Comparison of ENCODE assay signal across 37 cellular contexts in genomic region chr4:65358914-65359313, GRCh38.
"Had no signal": no experiment of that assay in that cellular context is flagged by ENCODE, and none has a peak within 500 bp of the region (broad histone marks: within the 10 kb centered on the region; RNA-seq: fewer than 3 reads in every experiment).

No MANE protein-coding gene starts in this region.

- H3K36me3 ChIP-seq: ascending aorta, cardiac muscle cell had no signal

- DNase-seq: activated B cell treated with CpG ODN at 0.5 μM for 24 hours; activated CD4-positive, alpha-beta memory T cell treated with anti-CD3 and anti-CD28 coated beads for 36 hours; activated CD4-positive, alpha-beta T cell treated with anti-CD3 and anti-CD28 coated beads for 4 hours; activated CD4-positive, alpha-beta T cell treated with anti-CD3 and anti-CD28 coated beads, Interleukin-2, amount 10 ng/mL, durations not matched to agents 24 days and 14 days; activated CD4-positive, alpha-beta T cell treated with anti-CD3 and anti-CD28 coated beads, Interleukin-2, amount 50 U/mL, for 1 hour; activated CD4-positive, alpha-beta T cell treated with anti-CD3 and anti-CD28 coated beads, Interleukin-2, amount 50 U/mL, for 4 hours; activated CD4-positive, CD25-positive, alpha-beta regulatory T cell treated with anti-CD3 and anti-CD28 coated beads, Interleukin-2, amount 50 U/mL, for 72 hours; activated CD8-positive, alpha-beta memory T cell treated with anti-CD3 and anti-CD28 coated beads for 24 hours; activated CD8-positive, alpha-beta memory T cell treated with anti-CD3 and anti-CD28 coated beads, Interleukin-2, amount 10 ng/mL, durations not matched to agents 7 days and 5 days; activated CD8-positive, alpha-beta memory T cell treated with anti-CD3 and anti-CD28 coated beads, Interleukin-2, amount 50 U/mL, for 48 hours; activated CD8-positive, alpha-beta T cell treated with anti-CD3 and anti-CD28 coated beads, Interleukin-2, amount 10 ng/mL, durations not matched to agents 7 days and 5 days; activated effector memory CD4-positive, alpha-beta T cell treated with Interleukin-2 at 50 U/mL for 16 hours; activated gamma-delta T cell; activated naive CD4-positive, alpha-beta T cell treated with anti-CD3 and anti-CD28 coated beads, Interleukin-2, amount 10 ng/mL, durations not matched to agents 7 days and 5 days; activated naive CD4-positive, alpha-beta T cell treated with Interleukin-2 at 50 U/mL for 16 hours; activated naive CD8-positive, alpha-beta T cell treated with anti-CD3 and anti-CD28 coated beads, Interleukin-2, amount 10 ng/mL, durations not matched to agents 7 days and 5 days; activated naive CD8-positive, alpha-beta T cell treated with anti-CD3 and anti-CD28 coated beads, Interleukin-2, amount 50 U/mL, for 24 hours; activated T-cell treated with anti-CD3 and anti-CD28 coated beads, Interleukin-2, amount 50 U/mL, for 24 hours; activated T-cell treated with anti-CD3 and anti-CD28 coated beads, Interleukin-2, amount 50 U/mL, for 48 hours; amygdala; anterior cingulate cortex; caudate nucleus; cerebellar nuclear complex; T-helper 2 cell; T-helper 9 cell had no signal

- H3K27ac Mint-ChIP-seq: activated B cell treated with CpG ODN at 0.5 μM for 24 hours; activated CD4-positive, alpha-beta memory T cell treated with anti-CD3 and anti-CD28 coated beads for 36 hours; activated CD4-positive, alpha-beta T cell treated with anti-CD3 and anti-CD28 coated beads, Interleukin-2, amount 10 ng/mL, durations not matched to agents 24 days and 14 days; activated CD8-positive, alpha-beta memory T cell treated with anti-CD3 and anti-CD28 coated beads, Interleukin-2, amount 10 ng/mL, durations not matched to agents 7 days and 5 days; activated CD8-positive, alpha-beta T cell treated with anti-CD3 and anti-CD28 coated beads, Interleukin-2, amount 10 ng/mL, durations not matched to agents 7 days and 5 days; activated naive CD4-positive, alpha-beta T cell treated with anti-CD3 and anti-CD28 coated beads, Interleukin-2, amount 10 ng/mL, durations not matched to agents 7 days and 5 days; activated naive CD4-positive, alpha-beta T cell treated with anti-CD3 and anti-CD28 coated beads, Interleukin-2, amount 50 U/mL, for 24 hours; activated naive CD8-positive, alpha-beta T cell; activated naive CD8-positive, alpha-beta T cell treated with anti-CD3 and anti-CD28 coated beads, Interleukin-2, amount 10 ng/mL, durations not matched to agents 7 days and 5 days; activated naive CD8-positive, alpha-beta T cell treated with anti-CD3 and anti-CD28 coated beads, Interleukin-2, amount 50 U/mL, for 24 hours; activated T-cell treated with anti-CD3 and anti-CD28 coated beads, Interleukin-2, amount 50 U/mL, for 24 hours; activated T-helper 2 cell treated with anti-CD3 and anti-CD28 coated beads, Interferon-gamma antibody, Interleukin-2, Interleukin-4, amounts not matched to agents 10 μg/mL and 5 μg/mL and 100 μg/mL, durations not matched to agents 14 hours and 24 hours and 36 hours; T-helper 1 cell treated with Interleukin-12 subunit alpha and Interleukin-12 subunit beta and Interleukin-4 antibody, amounts not matched to agents 30 μg/mL and 1 μg/mL, for 36 hours; T-helper 2 cell treated with Interferon-gamma antibody and Interleukin-4, amounts not matched to agents 5 μg/mL and 100 μg/mL, for 36 hours had no signal

- FAIRE-seq: bronchial epithelial cell, TTC549 had no signal

- H3K27ac ChIP-seq: ascending aorta, cardiac muscle cell, VCaP had no signal

- H3K4me1 Mint-ChIP-seq: activated B cell treated with CpG ODN at 0.5 μM for 24 hours; activated CD4-positive, alpha-beta T cell treated with anti-CD3 and anti-CD28 coated beads, Interleukin-2, amount 10 ng/mL, durations not matched to agents 24 days and 14 days; activated CD8-positive, alpha-beta memory T cell treated with anti-CD3 and anti-CD28 coated beads, Interleukin-2, amount 10 ng/mL, durations not matched to agents 7 days and 5 days; activated naive CD4-positive, alpha-beta T cell treated with anti-CD3 and anti-CD28 coated beads, Interleukin-2, amount 10 ng/mL, durations not matched to agents 7 days and 5 days; activated naive CD4-positive, alpha-beta T cell treated with anti-CD3 and anti-CD28 coated beads, Interleukin-2, amount 50 U/mL, for 24 hours; activated naive CD8-positive, alpha-beta T cell treated with anti-CD3 and anti-CD28 coated beads, Interleukin-2, amount 10 ng/mL, durations not matched to agents 7 days and 5 days; activated naive CD8-positive, alpha-beta T cell treated with anti-CD3 and anti-CD28 coated beads, Interleukin-2, amount 50 U/mL, for 24 hours; central memory CD8-positive, alpha-beta T cell had no signal

- H3K9me3 Mint-ChIP-seq: activated B cell treated with CpG ODN at 0.5 μM for 24 hours; activated CD4-positive, alpha-beta T cell treated with anti-CD3 and anti-CD28 coated beads, Interleukin-2, amount 10 ng/mL, durations not matched to agents 24 days and 14 days; activated naive CD4-positive, alpha-beta T cell treated with anti-CD3 and anti-CD28 coated beads, Interleukin-2, amount 10 ng/mL, durations not matched to agents 7 days and 5 days; activated naive CD8-positive, alpha-beta T cell treated with anti-CD3 and anti-CD28 coated beads, Interleukin-2, amount 50 U/mL, for 24 hours; brain had no signal

- H3K4me3 Mint-ChIP-seq: activated B cell treated with CpG ODN at 0.5 μM for 24 hours; activated CD4-positive, alpha-beta memory T cell treated with anti-CD3 and anti-CD28 coated beads for 36 hours; activated CD4-positive, alpha-beta T cell treated with anti-CD3 and anti-CD28 coated beads, Interleukin-2, amount 10 ng/mL, durations not matched to agents 24 days and 14 days; activated CD8-positive, alpha-beta memory T cell treated with anti-CD3 and anti-CD28 coated beads, Interleukin-2, amount 10 ng/mL, durations not matched to agents 7 days and 5 days; activated CD8-positive, alpha-beta T cell treated with anti-CD3 and anti-CD28 coated beads, Interleukin-2, amount 10 ng/mL, durations not matched to agents 7 days and 5 days; activated naive CD4-positive, alpha-beta T cell treated with anti-CD3 and anti-CD28 coated beads, Interleukin-2, amount 10 ng/mL, durations not matched to agents 7 days and 5 days; activated naive CD4-positive, alpha-beta T cell treated with anti-CD3 and anti-CD28 coated beads, Interleukin-2, amount 50 U/mL, for 24 hours; activated naive CD8-positive, alpha-beta T cell; activated naive CD8-positive, alpha-beta T cell treated with anti-CD3 and anti-CD28 coated beads, Interleukin-2, amount 10 ng/mL, durations not matched to agents 7 days and 5 days; activated naive CD8-positive, alpha-beta T cell treated with anti-CD3 and anti-CD28 coated beads, Interleukin-2, amount 50 U/mL, for 24 hours; activated T-cell treated with anti-CD3 and anti-CD28 coated beads, Interleukin-2, amount 50 U/mL, for 24 hours; brain; central memory CD8-positive, alpha-beta T cell; T-helper 1 cell treated with Interleukin-12 subunit alpha and Interleukin-12 subunit beta and Interleukin-4 antibody, amounts not matched to agents 30 μg/mL and 1 μg/mL, for 36 hours; T-helper 2 cell treated with Interferon-gamma antibody and Interleukin-4, amounts not matched to agents 5 μg/mL and 100 μg/mL, for 36 hours had no signal

- ATAC-seq: activated CD8-positive, alpha-beta memory T cell treated with anti-CD3 and anti-CD28 coated beads, Interleukin-2, amount 10 ng/mL, durations not matched to agents 7 days and 5 days; activated CD8-positive, alpha-beta T cell treated with anti-CD3 and anti-CD28 coated beads, Interleukin-2, amount 10 ng/mL, durations not matched to agents 7 days and 5 days; activated naive CD8-positive, alpha-beta T cell treated with anti-CD3 and anti-CD28 coated beads, Interleukin-2, amount 50 U/mL, for 24 hours had no signal

- H3K27me3 Mint-ChIP-seq: activated B cell treated with CpG ODN at 0.5 μM for 24 hours; activated CD4-positive, alpha-beta memory T cell treated with anti-CD3 and anti-CD28 coated beads for 36 hours; activated CD4-positive, alpha-beta T cell treated with anti-CD3 and anti-CD28 coated beads, Interleukin-2, amount 10 ng/mL, durations not matched to agents 24 days and 14 days; activated CD8-positive, alpha-beta memory T cell treated with anti-CD3 and anti-CD28 coated beads, Interleukin-2, amount 10 ng/mL, durations not matched to agents 7 days and 5 days; activated naive CD4-positive, alpha-beta T cell treated with anti-CD3 and anti-CD28 coated beads, Interleukin-2, amount 10 ng/mL, durations not matched to agents 7 days and 5 days; activated naive CD4-positive, alpha-beta T cell treated with anti-CD3 and anti-CD28 coated beads, Interleukin-2, amount 50 U/mL, for 24 hours; activated naive CD8-positive, alpha-beta T cell; activated naive CD8-positive, alpha-beta T cell treated with anti-CD3 and anti-CD28 coated beads, Interleukin-2, amount 10 ng/mL, durations not matched to agents 7 days and 5 days; activated naive CD8-positive, alpha-beta T cell treated with anti-CD3 and anti-CD28 coated beads, Interleukin-2, amount 50 U/mL, for 24 hours; activated T-cell treated with anti-CD3 and anti-CD28 coated beads, Interleukin-2, amount 50 U/mL, for 24 hours; brain; central memory CD8-positive, alpha-beta T cell had no signal

- H3K27me3 ChIP-seq: ascending aorta, cardiac muscle cell had no signal

- H3K4me3 ChIP-seq: ascending aorta, cardiac muscle cell had no signal

- H3K9me3 ChIP-seq: ascending aorta had no signal

- H3K4me1 ChIP-seq: ascending aorta had no signal

- H3K36me3 Mint-ChIP-seq: activated CD4-positive, alpha-beta memory T cell treated with anti-CD3 and anti-CD28 coated beads for 36 hours; activated CD8-positive, alpha-beta memory T cell treated with anti-CD3 and anti-CD28 coated beads, Interleukin-2, amount 10 ng/mL, durations not matched to agents 7 days and 5 days; activated naive CD4-positive, alpha-beta T cell treated with anti-CD3 and anti-CD28 coated beads, Interleukin-2, amount 10 ng/mL, durations not matched to agents 7 days and 5 days; activated naive CD4-positive, alpha-beta T cell treated with anti-CD3 and anti-CD28 coated beads, Interleukin-2, amount 50 U/mL, for 24 hours; activated naive CD8-positive, alpha-beta T cell; activated naive CD8-positive, alpha-beta T cell treated with anti-CD3 and anti-CD28 coated beads, Interleukin-2, amount 10 ng/mL, durations not matched to agents 7 days and 5 days had no signal
